ENCODE assay signal across 16 cellular contexts in the genomic region with DNA sequence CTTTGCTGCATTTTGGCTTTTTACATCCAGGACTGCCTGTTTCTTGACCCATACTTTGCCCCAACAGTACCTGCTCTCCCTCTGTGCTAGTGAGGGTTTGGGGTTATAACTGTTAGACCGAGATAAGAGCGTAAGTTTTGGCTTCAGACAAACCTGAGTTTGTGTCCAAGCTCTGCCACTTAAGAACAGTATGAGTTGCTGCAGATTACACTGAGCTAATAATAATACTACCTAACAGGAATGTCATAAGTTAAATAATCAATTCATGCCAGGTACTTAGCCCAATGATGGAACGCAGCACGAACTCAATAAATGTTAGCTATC.
DNase-seq lines count a peak whose midpoint lies in the region; ATAC-seq and TF ChIP-seq lines count a peak whose summit lies in the region.
"Had no signal": no experiment of that assay in that cellular context is flagged by ENCODE, and none has a peak within 500 bp of the region (broad histone marks: within the 10 kb centered on the region; RNA-seq: fewer than 3 reads in every experiment).

No MANE protein-coding gene starts in this region.

- peak overlapping the region; percentile 66 for H2BK20ac ChIP-seq in IMR-90 (ENCODE audit: low read depth, low read length)

- peak overlapping the region; percentile 96 for H4K5ac ChIP-seq in IMR-90 (ENCODE audit: low read depth, low read length)

- no peak for TF ChIP-seq RAD21 in IMR-90 (IDR thresholded peaks at IDR 0.05; ENCODE audit: low read length)

- H3K79me2 ChIP-seq in trophoblast cell (ENCODE audit: control insufficient read depth, insufficient read depth, low read length, poor library complexity): no peaks in the 10 kb centered on the region

- H3K27me3 ChIP-seq in IMR-90 (ENCODE audit: control insufficient read depth, insufficient read depth, low read length) (no peaks in the 10 kb centered on the region), adipocyte (replicated peaks; ENCODE audit: control insufficient read depth, insufficient read depth, low read length) (peaks cover 9% of the 10 kb centered on the region), left ventricle myocardium inferior (ENCODE audit: low read depth) (no peaks in the 10 kb centered on the region), trophoblast cell (ENCODE audit: insufficient read depth, low read length) (no peaks in the 10 kb centered on the region), tibial nerve (no peaks in the 10 kb centered on the region)

- intact Hi-C loops in IMR-90 (cut with micrococcal nuclease) (no loop called here), left ventricle myocardium inferior (cut with micrococcal nuclease) (no loop called here)

- H3K27ac ChIP-seq in IMR-90 (ENCODE audit: insufficient read depth, low read length) (peak overlapping the region; percentile 86; the same call in 1 of the 2 replicates), left ventricle myocardium inferior (replicated peaks) (peak overlapping the region; percentile 65), trophoblast cell (ENCODE audit: low read depth, low read length) (no peak overlapping the region), tibial nerve (no peak overlapping the region)
- H3K27ac ChIP-seq: PC-9 had no signal

- in situ Hi-C loops in IMR-90 (cut with MboI; ENCODE audit: low sequenced_read_pairs): no loop called here

- peak overlapping the region; percentile 84; the same call in 2 of the 3 replicates for H2BK15ac ChIP-seq in IMR-90 (ENCODE audit: low read depth, low read length)

- peak overlapping the region; percentile 36 for H2AFZ ChIP-seq in IMR-90 (replicated peaks; ENCODE audit: low read length, poor library complexity)
- H2AFZ ChIP-seq in trophoblast cell (ENCODE audit: insufficient read depth, low read length, poor library complexity): no peak overlapping the region
- H2AFZ ChIP-seq: PC-9 had no signal

- H4K12ac ChIP-seq in trophoblast cell (ENCODE audit: low read depth, low read length): no peak overlapping the region

- peaks cover 3% of the 10 kb centered on the region; the same call in 1 of the 2 replicates for H3K9me1 ChIP-seq in IMR-90 (ENCODE audit: insufficient read depth, low read length)

- no peak overlapping the region for H3K56ac ChIP-seq in IMR-90 (ENCODE audit: extremely low read depth, insufficient read depth, low read length)

- no peak for TF ChIP-seq EP300 in tibial nerve (IDR thresholded peaks at IDR 0.05)

- H4K91ac ChIP-seq in IMR-90 (ENCODE audit: insufficient read depth, low read depth, low read length) (peak overlapping the region; percentile 51), trophoblast cell (ENCODE audit: low read depth, low read length) (peak overlapping the region; percentile 19)

- no TSS peak for BruUV-seq in IMR-90 (replicated peaks; lab: Mats Ljungman, UMichigan)

- CTCF ChIA-PET in IMR-90 (lab: Yijun Ruan, JAX): interaction anchor here (0.7 to 1.7 kb wide), 2 partner anchors 9 to 15 kb away, joined by 4 read pairs; no protein-coding TSS in a partner anchor

- H3K4me1 ChIP-seq in IMR-90 (ENCODE audit: control insufficient read depth, insufficient read depth, low read length): peaks cover 12% of the 10 kb centered on the region
- peaks cover 20% of the 10 kb centered on the region for H3K4me1 ChIP-seq in adipocyte (ENCODE audit: control insufficient read depth, insufficient read depth, low read length)
- peaks cover 52% of the 10 kb centered on the region for H3K4me1 ChIP-seq in left ventricle myocardium inferior
- peaks cover 5% of the 10 kb centered on the region in 2 experiments for H3K4me1 ChIP-seq in trophoblast cell (ENCODE audit: control insufficient read depth in 1 of 2, insufficient read depth in 2 of 2, low read length in 2 of 2)
- H3K4me1 ChIP-seq in tibial nerve: peaks cover 0 to 8% (median 0%) of the 10 kb centered on the region in 4 donors

- H3K36me3 ChIP-seq in IMR-90 (ENCODE audit: control insufficient read depth, insufficient read depth, low read length) (no peaks in the 10 kb centered on the region), adipocyte (ENCODE audit: control insufficient read depth, insufficient read depth, low read length, severe bottlenecking) (no peaks in the 10 kb centered on the region), left ventricle myocardium inferior (no peaks in the 10 kb centered on the region), trophoblast cell (ENCODE audit: control insufficient read depth in 1 of 2, insufficient read depth in 2 of 2, low read length in 2 of 2) (no peaks in the 10 kb centered on the region), tibial nerve (no peaks in the 10 kb centered on the region)

- 0 out of 2 replicates have a peak overlapping the region, but pooled peaks have one; percentile 21 for H3K4me2 ChIP-seq in IMR-90 (ENCODE audit: low read depth, low read length)
- H3K4me2 ChIP-seq in trophoblast cell (ENCODE audit: low read length): no peak overlapping the region
- H3K4me2 ChIP-seq: PC-9 had no signal

- DNase-seq in IMR-90 (no peak), adipocyte (ENCODE audit: low read depth) (no peak), left ventricle myocardium inferior (no peak), trophoblast cell (no peak), tibial nerve (ENCODE audit: low spot score in 2 of 2) (no peak), SHP77 treated with DMSO at 0.1 percent for 48 hours (lab: John Stamatoyannopoulos, UW) (no peak)
- DNase-seq: Calu3; CD4-positive, CD25-positive, alpha-beta regulatory T cell; DMS53; H7; NCI-H1436 treated with DMSO at 0.1 percent for 48 hours; NCI-H2081 treated with DMSO at 0.1 percent for 48 hours; NCI-H510A treated with DMSO at 0.1 percent for 48 hours; NCI-H82; PC-9 had no signal

- H3K4ac ChIP-seq in IMR-90 (ENCODE audit: low read depth, low read length): peak overlapping the region; percentile 89
- no peak overlapping the region for H3K4ac ChIP-seq in trophoblast cell (ENCODE audit: low read depth, low read length)

- H3K9ac ChIP-seq in IMR-90 (ENCODE audit: low read depth, low read length) (peak overlapping the region; percentile 27; the same call in 1 of the 2 replicates), adipocyte (ENCODE audit: low read length) (peak overlapping the region; percentile 41), trophoblast cell (ENCODE audit: low read length) (no peak overlapping the region)

- H3K23ac ChIP-seq in IMR-90 (ENCODE audit: low read depth, low read length) (peak overlapping the region; percentile 26; the same call in 1 of the 2 replicates), trophoblast cell (ENCODE audit: low read length) (no peak overlapping the region)

- H3K18ac ChIP-seq in IMR-90 (ENCODE audit: low read depth, low read length) (peak overlapping the region; percentile 99), trophoblast cell (ENCODE audit: low read length) (no peak overlapping the region)

- TF ChIP-seq POLR2A in IMR-90 (IDR thresholded peaks at IDR 0.05; ENCODE audit: low read depth, low read length) (no peak), tibial nerve (IDR thresholded peaks at IDR 0.05) (no peak)

- H2BK120ac ChIP-seq in IMR-90 (ENCODE audit: low read depth, low read length): peak overlapping the region; percentile 84
- H2BK120ac ChIP-seq in trophoblast cell (ENCODE audit: insufficient read depth, low read length, poor library complexity): no peak overlapping the region

- no peak overlapping the region for H3K4me3 ChIP-seq in IMR-90 (ENCODE audit: insufficient read depth, low read depth, low read length)
- H3K4me3 ChIP-seq in adipocyte (ENCODE audit: low read length): no peak overlapping the region
- no peak overlapping the region for H3K4me3 ChIP-seq in left ventricle myocardium inferior
- H3K4me3 ChIP-seq in trophoblast cell (ENCODE audit: low read depth, low read length): no peak overlapping the region
- no peak overlapping the region for H3K4me3 ChIP-seq in tibial nerve
- H3K4me3 ChIP-seq: PC-9 had no signal

- 0 out of 2 replicates have a peak, but pooled peaks have one; percentile 27 for ATAC-seq in IMR-90 (ENCODE audit: low read depth)
- ATAC-seq in GM19455 (IDR thresholded peaks at IDR 0.05; ENCODE audit: unreplicated experiment): no peak

- dilution Hi-C loops in IMR-90 (cut with HindIII; ENCODE audit: low sequenced_read_pairs, unreplicated experiment): no loop called here

- no peaks in the 10 kb centered on the region for H3K79me1 ChIP-seq in IMR-90 (ENCODE audit: low read depth in 1 of 2, low read length in 2 of 2)
- H3K79me1 ChIP-seq in trophoblast cell (ENCODE audit: low read length): peaks cover 6% of the 10 kb centered on the region

- no peaks in the 10 kb centered on the region for H4K20me1 ChIP-seq in IMR-90 (ENCODE audit: insufficient read depth, low read length)

- H2AK5ac ChIP-seq in IMR-90 (ENCODE audit: low read depth, low read length): peak overlapping the region; percentile 71
- H2AK5ac ChIP-seq in trophoblast cell (ENCODE audit: low read length): peak overlapping the region; percentile 30

- peak overlapping the region; percentile 9 to 91; a peak in 3 of 4 replicates for H4K8ac ChIP-seq in IMR-90 (ENCODE audit: low read depth in 2 of 2, low read length in 2 of 2)
- H4K8ac ChIP-seq in trophoblast cell (ENCODE audit: low read depth, low read length): no peak overlapping the region

- peak overlapping the region; percentile 85 for H3K14ac ChIP-seq in IMR-90 (replicated peaks; ENCODE audit: low read depth, low read length)
- no peak overlapping the region for H3K14ac ChIP-seq in trophoblast cell (ENCODE audit: low read length)

- POLR2A ChIA-PET in IMR-90 (lab: Charles Lee; ENCODE audit: unreplicated experiment): no interaction called here

- H2BK5ac ChIP-seq in IMR-90 (ENCODE audit: low read depth, low read length, poor library complexity, severe bottlenecking) (peak overlapping the region; percentile 84), trophoblast cell (ENCODE audit: low read depth, low read length, poor library complexity) (peak overlapping the region; percentile 42)

- no peak for TF ChIP-seq CTCF in IMR-90 (conservative IDR thresholded peaks at IDR 0.05; ENCODE audit: low read depth, low read length)
- TF ChIP-seq CTCF in left ventricle myocardium inferior (IDR thresholded peaks at IDR 0.05; ENCODE audit: borderline replicate concordance): no peak
- TF ChIP-seq CTCF in tibial nerve (IDR thresholded peaks at IDR 0.05): no peak

- WGBS in IMR-90 (ENCODE audit: extremely low coverage in 2 of 2, insufficient read length in 1 of 2), 2 experiments: no CpG with 5 or more reads among the region's 4 CpGs
- WGBS in trophoblast cell (ENCODE audit: extremely low coverage, insufficient coverage, insufficient read length): no CpG with 5 or more reads among the region's 4 CpGs
- 96 to 97% methylated on average over 4 of the region's 4 CpGs for WGBS in tibial nerve, 2 donors

- H3K9me3 ChIP-seq in IMR-90 (ENCODE audit: control insufficient read depth, insufficient read depth, low read length) (no peaks in the 10 kb centered on the region), adipocyte (ENCODE audit: control insufficient read depth, low read length) (no peaks in the 10 kb centered on the region), left ventricle myocardium inferior (replicated peaks) (no peaks in the 10 kb centered on the region), trophoblast cell (ENCODE audit: insufficient read depth, low read depth, low read length) (no peaks in the 10 kb centered on the region), tibial nerve (no peaks in the 10 kb centered on the region)

- peak overlapping the region; percentile 77 for H2BK12ac ChIP-seq in trophoblast cell (ENCODE audit: low read length)

- H2AK9ac ChIP-seq in IMR-90 (replicated peaks; ENCODE audit: low read depth, low read length, poor library complexity): peak overlapping the region; percentile 30

TF ChIP-seq in IMR-90, 13 proteins besides CTCF, POLR2A, EP300 and RAD21 (continues in another document):
- no peak for TF ChIP-seq CEBPB (IDR thresholded peaks at IDR 0.05; ENCODE audit: low read depth, low read length)

Comparison
In these comparisons a context has a peak if more than half of its experiments do, and no peak if none do; other contexts are left out.
1. H3K27ac ChIP-seq: peak in IMR-90 (single experiment) and left ventricle myocardium inferior (single experiment); none in trophoblast cell (single experiment) and tibial nerve (0 of 4).